1 cellular context compared by ENCODE assay signal in the genomic region with DNA sequence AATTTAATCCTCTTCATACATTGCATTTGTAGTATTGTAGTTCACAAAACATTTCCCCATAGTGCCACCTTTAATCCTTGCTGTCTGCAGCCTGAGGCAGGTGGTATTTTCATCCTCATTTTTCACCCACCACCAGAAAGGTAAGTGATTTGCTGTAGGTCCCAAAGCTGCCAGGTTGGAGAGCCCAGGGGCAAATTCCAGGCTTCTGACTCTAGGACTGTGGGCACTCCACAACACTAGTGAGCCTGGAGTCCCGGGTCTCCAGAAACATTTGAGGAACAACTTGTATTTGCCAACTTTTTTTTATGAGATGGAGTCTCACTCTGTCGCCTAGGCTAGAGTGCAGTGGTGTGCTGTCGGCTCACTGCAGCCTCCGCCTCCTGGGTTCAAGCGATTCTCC.
TF ChIP-seq lines count a peak whose summit lies in the region.

No MANE protein-coding gene starts in this region.

TF ChIP-seq in GM12878, 131 proteins besides CTCF, POLR2A, EP300 and RAD21:
- no peak for TF ChIP-seq POLR2AphosphoS5 (IDR thresholded peaks at IDR 0.05; ENCODE audit: low read length)
- no peak for TF ChIP-seq ATF7 (IDR thresholded peaks at IDR 0.05; ENCODE audit: low read depth)
- no peak for TF ChIP-seq EZH2 (IDR thresholded peaks at IDR 0.05; ENCODE audit: borderline replicate concordance, control insufficient read depth, low read depth, low read length)
- no peak for TF ChIP-seq SMARCA5 (IDR thresholded peaks at IDR 0.05)
- no peak for TF ChIP-seq MTA2 (IDR thresholded peaks at IDR 0.05; ENCODE audit: low read depth)
